Comparison of ENCODE assay signal across 27 cellular contexts in the genomic region with DNA sequence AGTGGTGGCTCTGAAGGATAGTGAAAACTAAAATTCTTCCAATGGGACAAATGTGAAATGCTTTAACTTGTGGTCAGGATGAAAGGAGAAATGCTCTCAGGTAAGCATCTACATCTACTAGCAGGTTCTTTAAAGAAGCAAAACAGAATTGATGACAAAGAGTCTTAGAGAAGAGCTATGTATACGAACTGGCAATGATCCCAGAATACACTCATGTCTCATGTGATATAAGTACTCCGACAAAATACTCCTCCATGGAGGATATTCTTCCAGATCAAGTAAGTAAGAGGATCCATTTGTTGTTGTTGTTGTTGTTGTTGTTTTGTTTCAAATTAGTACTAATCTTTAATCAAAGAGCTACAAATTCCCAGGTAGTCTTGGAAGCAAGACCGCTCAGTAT.
DNase-seq lines count a peak whose midpoint lies in the region; ATAC-seq and TF ChIP-seq lines count a peak whose summit lies in the region.
"Had no signal": no experiment of that assay in that cellular context is flagged by ENCODE, and none has a peak within 500 bp of the region (broad histone marks: within the 10 kb centered on the region; RNA-seq: fewer than 3 reads in every experiment).

No MANE protein-coding gene starts in this region.

- peaks cover 11% of the 10 kb centered on the region for H3K4me1 Mint-ChIP-seq in stimulated activated effector memory CD8-positive, alpha-beta T cell treated with anti-CD3 and anti-CD28 coated beads, Interleukin-12 subunit alpha, Interleukin-12 subunit beta, amount 100 ng/mL, for 72 hours
- H3K4me1 Mint-ChIP-seq: CD4-positive, alpha-beta memory T cell; neural progenitor cell had no signal

- no peak overlapping the region for H3K9ac ChIP-seq in IMR-90 (ENCODE audit: low read depth, low read length)
- H3K9ac ChIP-seq: GM23248, neural progenitor cell had no signal

- H3K4me3 ChIP-seq in IMR-90 (ENCODE audit: insufficient read depth, low read depth, low read length), result no peak overlapping the region
- H3K4me3 ChIP-seq in foreskin fibroblast (ENCODE audit: low read depth in 1 of 2, low read length in 2 of 2), result no peak overlapping the region
- no peak overlapping the region for H3K4me3 ChIP-seq in prostate gland
- H3K4me3 ChIP-seq: body of pancreas, colonic mucosa, esophagus muscularis mucosa, GM23248, K562, lung, neural progenitor cell, PC-9, SJSA1 had no signal

- no peak overlapping the region for H3K18ac ChIP-seq in IMR-90 (ENCODE audit: low read depth, low read length)

- no peak overlapping the region for H4K5ac ChIP-seq in IMR-90 (ENCODE audit: low read depth, low read length)

- H4K91ac ChIP-seq in IMR-90 (ENCODE audit: insufficient read depth, low read depth, low read length), result no peak overlapping the region

- H3K36me3 Mint-ChIP-seq in stimulated activated effector memory CD8-positive, alpha-beta T cell treated with anti-CD3 and anti-CD28 coated beads, Interleukin-12 subunit alpha, Interleukin-12 subunit beta, amount 100 ng/mL, for 72 hours, result no peaks in the 10 kb centered on the region
- H3K36me3 Mint-ChIP-seq: CD4-positive, alpha-beta memory T cell; neural progenitor cell; type B pancreatic cell had no signal

- POLR2A ChIA-PET in IMR-90 (lab: Charles Lee; ENCODE audit: unreplicated experiment), result no interaction called here

- H3K4ac ChIP-seq in IMR-90 (ENCODE audit: low read depth, low read length), result no peak overlapping the region

- ATAC-seq in IMR-90 (ENCODE audit: low read depth) (no peak), SK-N-SH treated with all-trans-retinoic acid at 6 μM for 48 hours (peak; percentile 71)
- ATAC-seq in stimulated activated effector memory CD8-positive, alpha-beta T cell treated with anti-CD3 and anti-CD28 coated beads, Interleukin-12 subunit alpha, Interleukin-12 subunit beta, amount 100 ng/mL, for 72 hours, result no peak
- ATAC-seq: activated T-cell treated with anti-CD3 and anti-CD28 coated beads, Interleukin-2, amount 50 U/mL, for 4 hours; body of pancreas; effector memory CD8-positive, alpha-beta T cell; K562; sciatic nerve had no signal

- H2BK120ac ChIP-seq in IMR-90 (ENCODE audit: low read depth, low read length), result no peak overlapping the region

- no peaks in the 10 kb centered on the region for H3K9me1 ChIP-seq in IMR-90 (ENCODE audit: insufficient read depth, low read length)

- no peak overlapping the region for H3K27ac Mint-ChIP-seq in stimulated activated effector memory CD8-positive, alpha-beta T cell treated with anti-CD3 and anti-CD28 coated beads, Interleukin-12 subunit alpha, Interleukin-12 subunit beta, amount 100 ng/mL, for 72 hours
- H3K27ac Mint-ChIP-seq: CD4-positive, alpha-beta memory T cell; effector memory CD8-positive, alpha-beta T cell; neural progenitor cell; T-helper 1 cell treated with Interleukin-12 subunit alpha and Interleukin-12 subunit beta and Interleukin-4 antibody, amounts not matched to agents 30 μg/mL and 1 μg/mL, for 36 hours; type B pancreatic cell had no signal

- in situ Hi-C loops in IMR-90 (cut with MboI; ENCODE audit: low sequenced_read_pairs), result no loop called here

- intact Hi-C loops in IMR-90 (cut with micrococcal nuclease) (loop anchor here (5.0 kb wide), 1 partner anchor 585 kb away; no protein-coding TSS in a partner anchor), prostate gland (cut with DNase I) (no loop called here)

- H3K9me3 Mint-ChIP-seq in stimulated activated effector memory CD8-positive, alpha-beta T cell treated with anti-CD3 and anti-CD28 coated beads, Interleukin-12 subunit alpha, Interleukin-12 subunit beta, amount 100 ng/mL, for 72 hours, result no peaks in the 10 kb centered on the region
- H3K9me3 Mint-ChIP-seq: effector memory CD8-positive, alpha-beta T cell; T-helper 1 cell treated with Interleukin-12 subunit alpha and Interleukin-12 subunit beta and Interleukin-4 antibody, amounts not matched to agents 30 μg/mL and 1 μg/mL, for 36 hours had no signal

- TF ChIP-seq CTCF in IMR-90 (conservative IDR thresholded peaks at IDR 0.05; ENCODE audit: low read depth, low read length) (no peak), foreskin fibroblast (IDR thresholded peaks at IDR 0.05; ENCODE audit: low read depth, low read length) (no peak), prostate gland (IDR thresholded peaks at IDR 0.05) (no peak)

- H3K27me3 ChIP-seq in IMR-90 (ENCODE audit: control insufficient read depth, insufficient read depth, low read length), result no peaks in the 10 kb centered on the region
- no peaks in the 10 kb centered on the region for H3K27me3 ChIP-seq in prostate gland (replicated peaks; ENCODE audit: insufficient read depth)
- H3K27me3 ChIP-seq: body of pancreas, colonic mucosa, esophagus muscularis mucosa, neural progenitor cell, SJSA1 had no signal

- no peak overlapping the region for H3K27ac ChIP-seq in IMR-90 (ENCODE audit: insufficient read depth, low read length)
- no peak overlapping the region for H3K27ac ChIP-seq in prostate gland
- H3K27ac ChIP-seq: body of pancreas, colonic mucosa, esophagus muscularis mucosa, GM23248, neural progenitor cell, PC-9, SJSA1 had no signal

- H3K14ac ChIP-seq in IMR-90 (replicated peaks; ENCODE audit: low read depth, low read length), result no peak overlapping the region

- dilution Hi-C loops in IMR-90 (cut with HindIII; ENCODE audit: low sequenced_read_pairs, unreplicated experiment), result no loop called here

- WGBS in IMR-90 (ENCODE audit: extremely low coverage in 2 of 2, insufficient read length in 1 of 2), 2 experiments, result no CpG with 5 or more reads among the region's 3 CpGs
- 77% methylated on average over 3 of the region's 3 CpGs for WGBS in prostate gland

- BruUV-seq in IMR-90 (replicated peaks; lab: Mats Ljungman, UMichigan), result no TSS peak

- H3K36me3 ChIP-seq in IMR-90 (ENCODE audit: control insufficient read depth, insufficient read depth, low read length), result no peaks in the 10 kb centered on the region
- no peaks in the 10 kb centered on the region for H3K36me3 ChIP-seq in prostate gland
- H3K36me3 ChIP-seq: colonic mucosa, esophagus muscularis mucosa, neural progenitor cell, SJSA1 had no signal

- H2AK9ac ChIP-seq in IMR-90 (replicated peaks; ENCODE audit: low read depth, low read length, poor library complexity), result no peak overlapping the region

- TF ChIP-seq POLR2A in IMR-90 (IDR thresholded peaks at IDR 0.05; ENCODE audit: low read depth, low read length), result no peak
- TF ChIP-seq POLR2A in prostate gland (IDR thresholded peaks at IDR 0.05), result no peak

- no peak overlapping the region for H3K4me3 Mint-ChIP-seq in stimulated activated effector memory CD8-positive, alpha-beta T cell treated with anti-CD3 and anti-CD28 coated beads, Interleukin-12 subunit alpha, Interleukin-12 subunit beta, amount 100 ng/mL, for 72 hours
- H3K4me3 Mint-ChIP-seq: activated T-cell treated with anti-CD3 and anti-CD28 coated beads, Interleukin-2, amount 50 U/mL, for 4 hours; CD4-positive, alpha-beta memory T cell; effector memory CD8-positive, alpha-beta T cell; neural progenitor cell; T-helper 1 cell treated with Interleukin-12 subunit alpha and Interleukin-12 subunit beta and Interleukin-4 antibody, amounts not matched to agents 30 μg/mL and 1 μg/mL, for 36 hours; type B pancreatic cell had no signal

- H3K56ac ChIP-seq in IMR-90 (ENCODE audit: extremely low read depth, insufficient read depth, low read length), result no peak overlapping the region

- no peak overlapping the region for H2BK5ac ChIP-seq in IMR-90 (ENCODE audit: low read depth, low read length, poor library complexity, severe bottlenecking)

- no peak overlapping the region for H3K23ac ChIP-seq in IMR-90 (ENCODE audit: low read depth, low read length)

- CTCF ChIA-PET in IMR-90 (lab: Yijun Ruan, JAX), result interaction anchor here (0.6 to 0.7 kb wide), 2 partner anchors 21 to 1377 kb away, joined by 3 read pairs; no protein-coding TSS in a partner anchor

- H3K4me1 ChIP-seq in IMR-90 (ENCODE audit: control insufficient read depth, insufficient read depth, low read length) (no peaks in the 10 kb centered on the region), prostate gland (replicated peaks) (no peaks in the 10 kb centered on the region)
- H3K4me1 ChIP-seq: body of pancreas, colonic mucosa, esophagus muscularis mucosa, neural progenitor cell, SJSA1 had no signal

- no peak overlapping the region for H2BK20ac ChIP-seq in IMR-90 (ENCODE audit: low read depth, low read length)

- no peaks in the 10 kb centered on the region for H3K9me3 ChIP-seq in IMR-90 (ENCODE audit: control insufficient read depth, insufficient read depth, low read length)
- H3K9me3 ChIP-seq in prostate gland, result no peaks in the 10 kb centered on the region
- H3K9me3 ChIP-seq: body of pancreas, colonic mucosa, esophagus muscularis mucosa, SJSA1 had no signal

- no peak for TF ChIP-seq RAD21 in IMR-90 (IDR thresholded peaks at IDR 0.05; ENCODE audit: low read length)

- no peaks in the 10 kb centered on the region for H3K79me1 ChIP-seq in IMR-90 (ENCODE audit: low read depth in 1 of 2, low read length in 2 of 2)

- DNase-seq in DMS53 (lab: John Stamatoyannopoulos, UW) (peak; percentile 52), IMR-90 (peak; percentile 31), foreskin fibroblast (peak; percentile 31 to 75), GDM1 (lab: John Stamatoyannopoulos, UW) (no peak), NCI-H526 treated with DMSO at 0.1 percent for 48 hours (lab: John Stamatoyannopoulos, UW) (no peak), prostate gland (ENCODE audit: low spot score) (no peak)
- DNase-seq in stimulated activated effector memory CD8-positive, alpha-beta T cell treated with anti-CD3 and anti-CD28 coated beads, Interleukin-12 subunit alpha, Interleukin-12 subunit beta, amount 100 ng/mL, for 72 hours (ENCODE audit: low spot score in 2 of 2), result no peak
- DNase-seq: activated CD4-positive, alpha-beta T cell treated with anti-CD3 and anti-CD28 coated beads for 4 hours; activated T-cell treated with anti-CD3 and anti-CD28 coated beads, Interleukin-2, amount 50 U/mL, for 4 hours; body of pancreas; CD4-positive, alpha-beta memory T cell; colonic mucosa; effector memory CD8-positive, alpha-beta T cell; GM23248; kidney; NCI-H1436 treated with DMSO at 0.1 percent for 48 hours; NCI-H2171; PC-9 had no signal

- H2BK15ac ChIP-seq in IMR-90 (ENCODE audit: low read depth, low read length), result no peak overlapping the region

- H2AK5ac ChIP-seq in IMR-90 (ENCODE audit: low read depth, low read length), result no peak overlapping the region

- no peak overlapping the region for H3K4me2 ChIP-seq in IMR-90 (ENCODE audit: low read depth, low read length)
- H3K4me2 ChIP-seq: neural progenitor cell, PC-9 had no signal

- no peak overlapping the region for H4K8ac ChIP-seq in IMR-90 (ENCODE audit: low read depth in 2 of 2, low read length in 2 of 2)

- no peak overlapping the region for H2AFZ ChIP-seq in IMR-90 (replicated peaks; ENCODE audit: low read length, poor library complexity)
- H2AFZ ChIP-seq: GM23248, neural progenitor cell, PC-9 had no signal

- no peaks in the 10 kb centered on the region for H4K20me1 ChIP-seq in IMR-90 (ENCODE audit: insufficient read depth, low read length)

TF ChIP-seq in SK-N-SH treated with all-trans-retinoic acid at 6 μM for 48 hours, 23 proteins besides CTCF, POLR2A, EP300 and RAD21 (continues in another document):
- no peak for TF ChIP-seq ZC3H10 (CRISPR knock-in tag; IDR thresholded peaks at IDR 0.05)

Comparison
In these comparisons a context has a peak if more than half of its experiments do, and no peak if none do; other contexts are left out.
1. DNase-seq: peak in DMS53 (single experiment), IMR-90 (single experiment) and foreskin fibroblast (2 of 2); none in GDM1 (single experiment), NCI-H526 treated with DMSO at 0.1 percent for 48 hours (single experiment), prostate gland (single experiment) and stimulated activated effector memory CD8-positive, alpha-beta T cell treated with anti-CD3 and anti-CD28 coated beads, Interleukin-12 subunit alpha, Interleukin-12 subunit beta, amount 100 ng/mL, for 72 hours (0 of 2).